8 cellular contexts compared by ENCODE assay signal in genomic region chr6:168884646-168885086, GRCh38.
DNase-seq lines count a peak whose midpoint lies in the region; ATAC-seq and TF ChIP-seq lines count a peak whose summit lies in the region.

No MANE protein-coding gene starts in this region.

- intact Hi-C loops in tibial artery (cut with DNase I; ENCODE audit: low total_unique reads) = no loop called here

- ATAC-seq in GM18858 (IDR thresholded peaks at IDR 0.05; ENCODE audit: unreplicated experiment) = peak; percentile 55

- H2AFZ ChIP-seq in ACC112 (ENCODE audit: low read length, unreplicated experiment) = peak overlapping the region; percentile 85
- H2AFZ ChIP-seq in trophoblast cell (ENCODE audit: insufficient read depth, low read length, poor library complexity) = no peak overlapping the region

- H3K4me1 ChIP-seq in ACC112 (ENCODE audit: control insufficient read depth, insufficient read depth, low read length, unreplicated experiment) (no peaks in the 10 kb centered on the region), trophoblast cell (ENCODE audit: control insufficient read depth in 1 of 2, insufficient read depth in 2 of 2, low read length in 2 of 2) (peaks cover 6 to 8% of the 10 kb centered on the region in 2 experiments), tibial artery (peaks cover 0 to 3% (median 1%) of the 10 kb centered on the region in 4 donors)

- no peak overlapping the region for H3K4ac ChIP-seq in trophoblast cell (ENCODE audit: low read depth, low read length)

- H3K27me3 ChIP-seq in ACC112 (ENCODE audit: insufficient read depth, low read length) (0 out of 2 replicates have a peak, but pooled peaks cover 5% of the 10 kb centered on the region), trophoblast cell (ENCODE audit: insufficient read depth, low read length) (no peaks in the 10 kb centered on the region), tibial artery (peaks cover 0 to 4% of the 10 kb centered on the region in 2 donors)

- no peak overlapping the region for H2BK5ac ChIP-seq in trophoblast cell (ENCODE audit: low read depth, low read length, poor library complexity)

- no peak overlapping the region for H3K14ac ChIP-seq in trophoblast cell (ENCODE audit: low read length)

- H4K91ac ChIP-seq in trophoblast cell (ENCODE audit: low read depth, low read length) = no peak overlapping the region

- H3K79me2 ChIP-seq in ACC112 (ENCODE audit: control insufficient read depth, insufficient read depth, low read length, unreplicated experiment) = no peaks in the 10 kb centered on the region
- H3K79me2 ChIP-seq in trophoblast cell (ENCODE audit: control insufficient read depth, insufficient read depth, low read length, poor library complexity) = peaks cover 2% of the 10 kb centered on the region

- H4K8ac ChIP-seq in trophoblast cell (ENCODE audit: low read depth, low read length) = no peak overlapping the region

- H3K27ac ChIP-seq in ACC112 (ENCODE audit: low read depth, low read length) (no peak overlapping the region), trophoblast cell (ENCODE audit: low read depth, low read length) (no peak overlapping the region), tibial artery (no peak overlapping the region)

- peak overlapping the region; percentile 67 for H3K4me3 ChIP-seq in ACC112 (ENCODE audit: low read depth, low read length)
- no peak overlapping the region for H3K4me3 ChIP-seq in trophoblast cell (ENCODE audit: low read depth, low read length)
- peak overlapping the region; percentile 17 to 21 for H3K4me3 ChIP-seq in tibial artery

- no CpG with 5 or more reads among the region's 37 CpGs for WGBS in trophoblast cell (ENCODE audit: extremely low coverage, insufficient coverage, insufficient read length)

- peak overlapping the region; percentile 37 for H3K4me2 ChIP-seq in trophoblast cell (ENCODE audit: low read length)

- H3K36me3 ChIP-seq in ACC112 (ENCODE audit: insufficient read depth, low read length) = no peaks in the 10 kb centered on the region
- no peaks in the 10 kb centered on the region for H3K36me3 ChIP-seq in trophoblast cell (ENCODE audit: control insufficient read depth in 1 of 2, insufficient read depth in 2 of 2, low read length in 2 of 2)
- no peaks in the 10 kb centered on the region for H3K36me3 ChIP-seq in tibial artery

- no peak overlapping the region for H3K23ac ChIP-seq in trophoblast cell (ENCODE audit: low read length)

- H2BK120ac ChIP-seq in trophoblast cell (ENCODE audit: insufficient read depth, low read length, poor library complexity) = no peak overlapping the region

- peaks cover 3% of the 10 kb centered on the region for H3K9me3 ChIP-seq in trophoblast cell (ENCODE audit: insufficient read depth, low read depth, low read length)
- H3K9me3 ChIP-seq in tibial artery = no peaks in the 10 kb centered on the region

- peak; percentile 95 to 96 for TF ChIP-seq CTCF in tibial artery (IDR thresholded peaks at IDR 0.05)

- peak overlapping the region; percentile 32 for H2BK12ac ChIP-seq in trophoblast cell (ENCODE audit: low read length)

- no peak overlapping the region for H3K18ac ChIP-seq in trophoblast cell (ENCODE audit: low read length)

- peak; percentile 7 for DNase-seq in HS-27A (ENCODE audit: low read depth)
- peak; percentile 24 to 46 for DNase-seq in SHP77 (lab: John Stamatoyannopoulos, UW)
- DNase-seq in activated gamma-delta T cell treated with anti-CD3 and anti-CD28 coated beads, Interleukin-2, amount 50 U/mL, for 16 hours (ENCODE audit: low read depth) = peak; percentile 60
- peak; percentile 84 for DNase-seq in germinal center (ENCODE audit: low spot score)
- peak; percentile 55 to 83 for DNase-seq in trophoblast cell
- DNase-seq in tibial artery = peak; percentile 60 to 79

- H2AK5ac ChIP-seq in trophoblast cell (ENCODE audit: low read length) = no peak overlapping the region

- H3K79me1 ChIP-seq in trophoblast cell (ENCODE audit: low read length) = peaks cover 3% of the 10 kb centered on the region

- H4K12ac ChIP-seq in trophoblast cell (ENCODE audit: low read depth, low read length) = no peak overlapping the region

- H3K9ac ChIP-seq in trophoblast cell (ENCODE audit: low read length) = no peak overlapping the region

Comparison
In these comparisons a context has a peak if more than half of its experiments do, and no peak if none do; other contexts are left out.
1. DNase-seq: peak in every context shown above with its lines; median percentile 84 in germinal center; 70 in tibial artery; 69 in trophoblast cell; 60 in activated gamma-delta T cell treated with anti-CD3 and anti-CD28 coated beads, Interleukin-2, amount 50 U/mL, for 16 hours; 35 in SHP77; 7 in HS-27A.